ENCODE assay signal across 19 cellular contexts in genomic region chr2:52502476-52502860, GRCh38.
A peak's percentile ranks its signal among the peaks of the same experiment; 100 is the strongest.
DNase-seq lines count a peak whose midpoint lies in the region; ATAC-seq, FAIRE-seq and TF ChIP-seq lines count a peak whose summit lies in the region.
"Had no signal": no experiment of that assay in that cellular context is flagged by ENCODE, and none has a peak within 500 bp of the region (broad histone marks: within the 10 kb centered on the region; RNA-seq: fewer than 3 reads in every experiment).

No MANE protein-coding gene starts in this region.

- CTCF ChIA-PET in HepG2 (lab: Yijun Ruan, JAX; ENCODE audit: low intra/inter-chr PET ratio, low total read pairs), result no interaction called here

- BruUV-seq in HepG2 (replicated peaks; lab: Mats Ljungman, UMichigan), result no TSS peak

- 30% methylated on average over 2 of the region's 2 CpGs for WGBS in liver
- WGBS in HepG2 (ENCODE audit: low lambda C conversion rate), result 34% methylated on average over 2 of the region's 2 CpGs
- 24 to 26% methylated on average over 2 of the region's 2 CpGs for WGBS in pancreas, 2 donors

- H3K4me3 ChIP-seq in liver (ENCODE audit: low read depth in 1 of 3, low read length in 3 of 3), result no peak overlapping the region
- H3K4me3 ChIP-seq in HepG2 (replicated peaks in 1 of 3; ENCODE audit: insufficient read depth in 1 of 3, low read depth in 2 of 3, low read length in 3 of 3), result no peak overlapping the region
- H3K4me3 ChIP-seq in pancreas, result no peak overlapping the region
- H3K4me3 ChIP-seq: GM12878, GM23248 had no signal

- DNase-seq in HepG2 (ENCODE audit: low spot score), result no peak
- DNase-seq in left lobe of liver (ENCODE audit: low spot score), result no peak
- no peak for DNase-seq in pancreas
- DNase-seq in NCI-H226, result no peak
- DNase-seq in stimulated activated naive CD4-positive, alpha-beta T cell (lab: John Stamatoyannopoulos, UW), result no peak
- DNase-seq: C1 segment of cervical spinal cord; Calu3; CD4-positive, alpha-beta memory T cell; COR-L47; DMS79; EL; GDM1; GM23248; H7; HCEC 1CT had no signal

- H3K27ac ChIP-seq in liver (ENCODE audit: low read depth in 1 of 2, low read length in 2 of 2) (peak overlapping the region; percentile 44 to 56), HepG2 (ENCODE audit: extremely low read length, insufficient read depth, low read length) (no peak overlapping the region), pancreas (peak overlapping the region in 1 of 4 donors; percentile 25)
- H3K27ac ChIP-seq: GM23248 had no signal

- no peak overlapping the region for H3K9ac ChIP-seq in liver (ENCODE audit: low read depth in 1 of 2, low read length in 2 of 2)
- H3K9ac ChIP-seq in HepG2 (ENCODE audit: insufficient read depth, low read depth, low read length), result no peak overlapping the region
- H3K9ac ChIP-seq: GM23248 had no signal

- FAIRE-seq in HepG2 (lab: Jason Lieb, UNC) (no peak), pancreas (lab: Jason Lieb, UNC) (no peak)
- FAIRE-seq: GM12878, GM19239, H1 had no signal

- no peak for TF ChIP-seq POLR2A in HepG2 (IDR thresholded peaks at IDR 0.05; ENCODE audit: insufficient read depth in 1 of 2, low read depth in 2 of 2, low read length in 2 of 2)

- intact Hi-C loops in HepG2 (cut with micrococcal nuclease; ENCODE audit: unreplicated experiment), result no loop called here
- intact Hi-C loops in pancreas (cut with DNase I), result no loop called here

- in situ Hi-C loops in HepG2 (cut with HindIII; ENCODE audit: extremely low pct_ligation_motif_present, low pct_unique_long_range_greater_than_20kb), result no loop called here

- no peak for TF ChIP-seq EP300 in HepG2 (IDR thresholded peaks at IDR 0.05; ENCODE audit: low read depth in 2 of 2, low read length in 2 of 2)
- TF ChIP-seq EP300 in HepG2 (CRISPR knock-in tag; IDR thresholded peaks at IDR 0.05; ENCODE audit: borderline replicate concordance), result no peak

- POLR2A ChIA-PET in HepG2 (lab: Yijun Ruan, JAX), result no interaction called here

- no peaks in the 10 kb centered on the region for H3K27me3 ChIP-seq in liver (ENCODE audit: control insufficient read depth in 4 of 4, insufficient read depth in 4 of 4, low read length in 3 of 4)
- H3K27me3 ChIP-seq in HepG2 (ENCODE audit: control insufficient read depth in 1 of 2, insufficient read depth in 2 of 2, low read length in 2 of 2), result no peaks in the 10 kb centered on the region
- no peaks in the 10 kb centered on the region for H3K27me3 ChIP-seq in pancreas

- no peaks in the 10 kb centered on the region for H3K79me2 ChIP-seq in HepG2 (ENCODE audit: insufficient read depth, low read length)

- no peaks in the 10 kb centered on the region for H3K36me3 ChIP-seq in liver (ENCODE audit: control insufficient read depth in 4 of 4, insufficient read depth in 3 of 4, low read depth in 1 of 4, low read length in 3 of 4)
- H3K36me3 ChIP-seq in HepG2 (replicated peaks in 1 of 2; ENCODE audit: control insufficient read depth in 1 of 2, insufficient read depth in 2 of 2, low read length in 2 of 2), result no peaks in the 10 kb centered on the region
- H3K36me3 ChIP-seq in pancreas, result no peaks in the 10 kb centered on the region

- TF ChIP-seq CTCF in liver (IDR thresholded peaks at IDR 0.05; ENCODE audit: low read depth, low read length, missing input control) (no peak), HepG2 (CRISPR knock-in tag; IDR thresholded peaks at IDR 0.05) (no peak), pancreas (IDR thresholded peaks at IDR 0.05) (no peak)

- H4K20me1 ChIP-seq in HepG2 (ENCODE audit: insufficient read depth, low read length), result no peaks in the 10 kb centered on the region

- H3K4me1 ChIP-seq in liver (ENCODE audit: control insufficient read depth in 4 of 4, insufficient read depth in 4 of 4, low read length in 3 of 4) (peaks cover 4 to 30% (median 21%) of the 10 kb centered on the region in 4 donors), HepG2 (ENCODE audit: insufficient read depth, low read length) (no peaks in the 10 kb centered on the region), pancreas (peaks cover 8 to 27% (median 27%) of the 10 kb centered on the region in 3 donors)

- peaks cover 0 to 3% (median 2%) of the 10 kb centered on the region in 4 donors for H3K9me3 ChIP-seq in liver (ENCODE audit: control insufficient read depth in 4 of 4, low read length in 3 of 4)
- peaks cover 70% of the 10 kb centered on the region for H3K9me3 ChIP-seq in HepG2 (ENCODE audit: low read length)
- no peaks in the 10 kb centered on the region for H3K9me3 ChIP-seq in pancreas

- H2AFZ ChIP-seq in HepG2 (ENCODE audit: low read length), result no peak overlapping the region
- H2AFZ ChIP-seq: GM23248 had no signal

- no peak for TF ChIP-seq RAD21 in liver (IDR thresholded peaks at IDR 0.05)
- TF ChIP-seq RAD21 in HepG2 (CRISPR knock-in tag; IDR thresholded peaks at IDR 0.05), result no peak

- no peak overlapping the region for H3K4me2 ChIP-seq in HepG2 (ENCODE audit: low read depth, low read length)

- ATAC-seq in HepG2 (no peak), left lobe of liver (peak; percentile 59), pancreas (peak; percentile 53 to 74 (median 72))
- ATAC-seq: GM12878 had no signal

TF ChIP-seq in liver, 16 proteins besides CTCF, POLR2A, EP300 and RAD21:
- TF ChIP-seq FOXA1 (IDR thresholded peaks at IDR 0.05) (no peak), HNF4A (conservative IDR thresholded peaks at IDR 0.05) (peak; percentile 28 to 29), REST (IDR thresholded peaks at IDR 0.05) (peak; percentile 21), FOXA2 (IDR thresholded peaks at IDR 0.05) (peak; percentile 45), RXRA (IDR thresholded peaks at IDR 0.05) (peak in 1 of 2 donors; percentile 35)
TF ChIP-seq in liver: peak in this region for 4.

TF ChIP-seq in HepG2, 621 proteins besides CTCF, POLR2A, EP300 and RAD21:
- TF ChIP-seq CREBL2 (CRISPR knock-in tag; IDR thresholded peaks at IDR 0.05; ENCODE audit: borderline replicate concordance) (no peak), ARNT2 (CRISPR knock-in tag; IDR thresholded peaks at IDR 0.05; ENCODE audit: low read depth) (no peak), ZNF18 (CRISPR knock-in tag; IDR thresholded peaks at IDR 0.05; ENCODE audit: insufficient replicate concordance) (no peak), MEF2D (CRISPR knock-in tag; IDR thresholded peaks at IDR 0.05) (no peak), TCF12 (IDR thresholded peaks at IDR 0.05) (no peak), TCF12 (CRISPR knock-in tag; IDR thresholded peaks at IDR 0.05) (no peak), ZNF562 (CRISPR knock-in tag; IDR thresholded peaks at IDR 0.05; ENCODE audit: borderline replicate concordance) (no peak), DRAP1 (CRISPR knock-in tag; IDR thresholded peaks at IDR 0.05) (no peak)
TF ChIP-seq in HepG2: peak in this region for 0.
